In genomic region chr12:52157566-52158150, GRCh38 we compare ENCODE assay signal across 29 cellular contexts. TPM values are rescaled to one million over a fixed set of nuclear protein-coding genes. Genes with fewer than 3 reads are reported as not detected.
"Had no signal": no experiment of that assay in that cellular context is flagged by ENCODE, and none has a peak within 500 bp of the region (broad histone marks: within the 10 kb centered on the region; RNA-seq: fewer than 3 reads in every experiment).

No MANE protein-coding gene starts in this region.

- DNase-seq: activated CD4-positive, alpha-beta T cell treated with anti-CD3 and anti-CD28 coated beads for 36 hours; activated CD4-positive, CD25-positive, alpha-beta regulatory T cell; activated CD8-positive, alpha-beta memory T cell treated with anti-CD3 and anti-CD28 coated beads, Interleukin-2, amount 10 ng/mL, durations not matched to agents 7 days and 5 days; activated CD8-positive, alpha-beta T cell treated with anti-CD3 and anti-CD28 coated beads, Interleukin-2, amount 10 ng/mL, durations not matched to agents 7 days and 5 days; activated T-cell treated with anti-CD3 and anti-CD28 coated beads, Interleukin-2, amount 50 U/mL, for 48 hours; adrenal gland; aorta; foreskin melanocyte; mesendoderm; stimulated activated CD4-positive, alpha-beta T cell treated with anti-CD3 and anti-CD28 coated beads, Interleukin-1b, Interleukin-23, amount 100 ng/mL, for 48 hours; stimulated activated CD4-positive, alpha-beta T cell treated with anti-CD3 and anti-CD28 coated beads, Interleukin-4, amount 100 ng/mL, for 4 hours; stimulated activated CD8-positive, alpha-beta memory T cell treated with anti-CD3 and anti-CD28 coated beads, Interleukin-4, amount 100 ng/mL, for 48 hours; stimulated activated naive CD8-positive, alpha-beta T cell treated with anti-CD3 and anti-CD28 coated beads, Interleukin-15, amount 100 ng/mL, for 72 hours; T-helper 1 cell; upper lobe of left lung had no signal

- H3K36me3 ChIP-seq: adrenal gland, esophagus muscularis mucosa, left lung, lower lobe of right lung, neutrophil, pancreas, prostate gland, upper lobe of left lung, vagina had no signal

- H3K4me1 ChIP-seq: adrenal gland, pancreas, prostate gland had no signal

- H3K9me3 Mint-ChIP-seq: activated T-helper 2 cell treated with anti-CD3 and anti-CD28 coated beads, Interferon-gamma antibody, Interleukin-2, Interleukin-4, amounts not matched to agents 10 μg/mL and 5 μg/mL and 100 μg/mL, durations not matched to agents 14 hours and 24 hours and 36 hours; endodermal cell; stimulated activated memory B cell treated with anti-CD40 and anti-IgM and Interleukin-4, amounts not matched to agents 10 μg/mL and 1 μg/mL and 100 μg/mL, for 72 hours; stimulated activated naive CD8-positive, alpha-beta T cell treated with anti-CD3 and anti-CD28 coated beads, Interleukin-15, amount 100 ng/mL, for 72 hours had no signal

- H3K36me3 Mint-ChIP-seq: activated CD8-positive, alpha-beta memory T cell treated with anti-CD3 and anti-CD28 coated beads, Interleukin-2, amount 10 ng/mL, durations not matched to agents 7 days and 5 days; activated naive CD8-positive, alpha-beta T cell; brain; stimulated activated memory B cell treated with anti-CD40 and anti-IgM and Interleukin-4, amounts not matched to agents 10 μg/mL and 1 μg/mL and 100 μg/mL, for 72 hours had no signal

- H3K4me2 ChIP-seq: smooth muscle cell had no signal

- H3K4me3 Mint-ChIP-seq: activated CD4-positive, alpha-beta T cell treated with anti-CD3 and anti-CD28 coated beads for 36 hours; activated CD8-positive, alpha-beta memory T cell treated with anti-CD3 and anti-CD28 coated beads, Interleukin-2, amount 10 ng/mL, durations not matched to agents 7 days and 5 days; activated CD8-positive, alpha-beta T cell treated with anti-CD3 and anti-CD28 coated beads, Interleukin-2, amount 10 ng/mL, durations not matched to agents 7 days and 5 days; activated naive CD8-positive, alpha-beta T cell; brain; endodermal cell; nephron; stimulated activated memory B cell treated with anti-CD40 and anti-IgM and Interleukin-4, amounts not matched to agents 10 μg/mL and 1 μg/mL and 100 μg/mL, for 72 hours; stimulated activated naive CD8-positive, alpha-beta T cell treated with anti-CD3 and anti-CD28 coated beads, Interleukin-15, amount 100 ng/mL, for 72 hours had no signal

- H3K9me3 ChIP-seq: adrenal gland, esophagus muscularis mucosa, left lung, lower lobe of right lung, neutrophil, pancreas, prostate gland, upper lobe of left lung, vagina had no signal

- H3K27me3 Mint-ChIP-seq: activated CD4-positive, alpha-beta T cell treated with anti-CD3 and anti-CD28 coated beads for 36 hours; activated naive CD8-positive, alpha-beta T cell had no signal

- FAIRE-seq: pancreas had no signal

- H3K4me3 ChIP-seq: adrenal gland, esophagus muscularis mucosa, left lung, lower lobe of right lung, pancreas, prostate gland, smooth muscle cell, upper lobe of left lung, vagina had no signal

- H3K27ac Mint-ChIP-seq: activated CD4-positive, alpha-beta T cell treated with anti-CD3 and anti-CD28 coated beads for 36 hours; activated CD8-positive, alpha-beta memory T cell treated with anti-CD3 and anti-CD28 coated beads, Interleukin-2, amount 10 ng/mL, durations not matched to agents 7 days and 5 days; activated naive CD8-positive, alpha-beta T cell; activated T-helper 2 cell treated with anti-CD3 and anti-CD28 coated beads, Interferon-gamma antibody, Interleukin-2, Interleukin-4, amounts not matched to agents 10 μg/mL and 5 μg/mL and 100 μg/mL, durations not matched to agents 14 hours and 24 hours and 36 hours; endodermal cell; nephron; stimulated activated memory B cell treated with anti-CD40 and anti-IgM and Interleukin-4, amounts not matched to agents 10 μg/mL and 1 μg/mL and 100 μg/mL, for 72 hours; stimulated activated naive CD8-positive, alpha-beta T cell treated with anti-CD3 and anti-CD28 coated beads, Interleukin-15, amount 100 ng/mL, for 72 hours had no signal

- H3K27me3 ChIP-seq: adrenal gland, esophagus muscularis mucosa, pancreas, upper lobe of left lung, vagina had no signal

- H3K27ac ChIP-seq: adrenal gland, esophagus muscularis mucosa, left lung, lower lobe of right lung, neutrophil, pancreas, prostate gland, upper lobe of left lung, vagina had no signal

- H3K4me1 Mint-ChIP-seq: endodermal cell; stimulated activated memory B cell treated with anti-CD40 and anti-IgM and Interleukin-4, amounts not matched to agents 10 μg/mL and 1 μg/mL and 100 μg/mL, for 72 hours had no signal

RNA-seq across cellular contexts. Expression of gene KRT80, which starts 34.2 kb away (rescaled TPM):
- total RNA-seq: activated CD4-positive, alpha-beta T cell treated with anti-CD3 and anti-CD28 coated beads for 36 hours; activated CD8-positive, alpha-beta memory T cell treated with anti-CD3 and anti-CD28 coated beads, Interleukin-2, amount 10 ng/mL, durations not matched to agents 7 days and 5 days; activated CD8-positive, alpha-beta T cell treated with anti-CD3 and anti-CD28 coated beads, Interleukin-2, amount 10 ng/mL, durations not matched to agents 7 days and 5 days; activated T-helper 2 cell treated with anti-CD3 and anti-CD28 coated beads, Interferon-gamma antibody, Interleukin-2, Interleukin-4, amounts not matched to agents 10 μg/mL and 5 μg/mL and 100 μg/mL, durations not matched to agents 14 hours and 24 hours and 36 hours had no signal
